ENCODE assay signal across 5 cellular contexts in the genomic region with DNA sequence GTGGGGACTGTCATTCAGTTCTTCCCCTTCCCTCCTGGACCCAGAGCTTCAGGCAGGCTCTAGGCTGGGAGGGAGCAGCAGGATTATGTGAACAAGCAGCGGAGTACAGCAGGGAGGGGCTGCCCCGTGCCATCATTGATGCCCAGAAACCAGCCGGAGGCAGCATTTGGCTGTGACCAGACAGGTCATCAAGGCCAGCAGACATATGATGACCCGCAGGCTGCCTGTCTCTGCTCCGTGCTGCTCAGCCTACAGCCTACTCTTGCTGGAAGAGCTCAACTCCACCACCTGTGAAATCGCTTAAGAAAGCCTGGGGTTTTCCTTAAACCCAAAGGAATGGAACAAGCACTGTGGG. TPM values are rescaled to one million over a fixed set of nuclear protein-coding genes. Genes with fewer than 3 reads are reported as not detected.
DNase-seq lines count a peak whose midpoint lies in the region; TF ChIP-seq lines count a peak whose summit lies in the region.
"Had no signal": no experiment of that assay in that cellular context is flagged by ENCODE, and none has a peak within 500 bp of the region (broad histone marks: within the 10 kb centered on the region; RNA-seq: fewer than 3 reads in every experiment).

No MANE protein-coding gene starts in this region.

- H3K4me3 ChIP-seq in adrenal gland = no peak overlapping the region
- H3K4me3 ChIP-seq: hepatocyte had no signal

- peak overlapping the region in 3 of 5 donors; percentile 4 to 26 (median 13) for H3K27ac ChIP-seq in adrenal gland
- H3K27ac ChIP-seq: hepatocyte had no signal

- no peaks in the 10 kb centered on the region for H3K27me3 ChIP-seq in adrenal gland
- H3K27me3 ChIP-seq: hepatocyte had no signal

- intact Hi-C loops in adrenal gland (cut with DNase I) = no loop called here

- H3K36me3 ChIP-seq in adrenal gland (replicated peaks in 1 of 2) = peaks cover 0 to 68% of the 10 kb centered on the region in 2 donors

- peaks cover 33 to 44% of the 10 kb centered on the region in 2 donors for H3K4me1 ChIP-seq in adrenal gland (replicated peaks in 1 of 2)

- H3K9me3 ChIP-seq in adrenal gland (replicated peaks in 1 of 3) = no peaks in the 10 kb centered on the region

- TF ChIP-seq CTCF in adrenal gland (IDR thresholded peaks at IDR 0.05) = no peak

- DNase-seq in adrenal gland (peak in 3 of 7 donors; percentile 63 to 70 (median 66)), amniotic stem cell (lab: John Stamatoyannopoulos, UW) (no peak)
- DNase-seq: CD8-positive, alpha-beta T cell; occipital lobe had no signal

- no peak for TF ChIP-seq POLR2A in adrenal gland (IDR thresholded peaks at IDR 0.05)

- 49 to 65% (median 59%) methylated on average over 5 to 6 of the region's 6 CpGs for WGBS in adrenal gland, 4 donors

RNA-seq across cellular contexts. Expression of a gene that starts 4.9 kb away (rescaled TPM):
- total RNA-seq in adrenal gland = 100 to 1,000 TPM in 2 of 8 donors, 10 to 100 TPM in 6; 34.2 to 108 (median 62.1) TPM
- 10 to 100 TPM; 11.7 to 19.1 (median 12.9) TPM for polyA plus RNA-seq in adrenal gland

RNA-seq across cellular contexts. Expression of a gene that starts 15.8 kb away (rescaled TPM):
- total RNA-seq in adrenal gland = 10 to 100 TPM in 7 of 8 donors, 1 to 10 TPM in 1; 8.7 to 20.1 (median 13.9) TPM
- 10 to 100 TPM in 2 of 3 donors, 1 to 10 TPM in 1; 4.7 to 14.8 (median 11.2) TPM for polyA plus RNA-seq in adrenal gland

RNA-seq across cellular contexts. Expression of a gene that starts 18.0 kb away (rescaled TPM):
- 10 to 100 TPM in 7 of 8 donors, 1 to 10 TPM in 1; 9.5 to 50.9 (median 26.3) TPM for total RNA-seq in adrenal gland
- polyA plus RNA-seq in adrenal gland = 100 to 1,000 TPM in 2 of 3 donors, 1 to 10 TPM in 1; 6.8 to 245 (median 186) TPM

RNA-seq across cellular contexts. Expression of a gene that starts 26.9 kb away (rescaled TPM):
- 10 to 100 TPM; 16.2 to 45.6 (median 34.5) TPM for total RNA-seq in adrenal gland
- polyA plus RNA-seq in adrenal gland = 10 to 100 TPM; 11.1 to 65.6 (median 37.6) TPM

RNA-seq across cellular contexts. Expression of a gene that starts 42.6 kb away (rescaled TPM):
- under 1 TPM in 4 of 8 donors, not detected in 4; 0.11 to 0.83 (median 0.47) TPM for total RNA-seq in adrenal gland
- under 1 TPM; 0.27 to 0.40 (median 0.37) TPM for polyA plus RNA-seq in adrenal gland
- total RNA-seq: CD8-positive, alpha-beta T cell; hepatocyte; occipital lobe had no signal
- polyA plus RNA-seq: hepatocyte had no signal
